Comparison of ENCODE assay signal across 10 cellular contexts in the genomic region with DNA sequence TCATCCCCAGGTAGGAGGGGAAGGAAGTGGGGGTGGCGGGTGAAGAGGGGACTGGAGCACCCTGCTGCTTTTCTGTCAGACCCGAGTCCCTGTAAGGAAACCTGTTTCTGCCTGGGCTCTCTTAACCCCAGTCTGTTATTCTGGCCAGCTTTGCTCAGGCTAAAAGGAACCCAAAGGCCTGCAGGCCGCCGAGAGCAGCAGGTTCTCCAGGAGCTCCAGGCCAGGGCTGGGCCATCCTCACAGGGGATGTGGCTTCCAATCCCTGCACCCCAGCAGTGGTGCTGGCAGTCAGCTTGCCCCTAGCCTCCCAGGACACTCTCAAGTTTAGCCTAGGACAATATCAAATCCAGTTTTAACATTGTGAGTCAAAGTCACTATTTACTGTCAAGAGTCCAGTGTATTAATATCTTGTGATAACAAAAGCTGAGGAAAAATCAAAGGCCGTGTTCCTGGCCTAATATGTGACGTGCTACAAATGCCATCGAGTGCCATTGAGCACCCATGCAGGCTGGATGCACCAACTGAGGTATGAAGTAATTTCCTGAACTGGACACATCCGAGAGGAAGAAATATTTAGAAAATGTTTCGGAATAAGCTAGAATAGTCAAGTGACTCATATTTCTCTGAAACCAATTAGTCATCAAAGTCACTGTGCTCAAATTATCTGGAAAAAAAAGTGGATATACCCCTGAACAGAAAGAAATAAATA. TPM values are rescaled to one million over a fixed set of nuclear protein-coding genes. Genes with fewer than 3 reads are reported as not detected.
A peak's percentile ranks its signal among the peaks of the same experiment; 100 is the strongest.
DNase-seq lines count a peak whose midpoint lies in the region; ATAC-seq and TF ChIP-seq lines count a peak whose summit lies in the region.
"Had no signal": no experiment of that assay in that cellular context is flagged by ENCODE, and none has a peak within 500 bp of the region (broad histone marks: within the 10 kb centered on the region; RNA-seq: fewer than 3 reads in every experiment).

No MANE protein-coding gene starts in this region.

- POLR2A ChIA-PET in activated CD4-positive, alpha-beta memory T cell treated with anti-CD3 and anti-CD28 coated beads, Interleukin-2, amount 10 ng/mL, durations not matched to agents 7 days and 5 days (lab: Charles Lee), result no interaction called here

- peaks cover 2% of the 10 kb centered on the region for H3K27me3 Mint-ChIP-seq in activated CD4-positive, alpha-beta memory T cell treated with anti-CD3 and anti-CD28 coated beads, Interleukin-2, amount 10 ng/mL, durations not matched to agents 7 days and 5 days

- H3K4me1 Mint-ChIP-seq in activated CD4-positive, alpha-beta memory T cell treated with anti-CD3 and anti-CD28 coated beads, Interleukin-2, amount 10 ng/mL, durations not matched to agents 7 days and 5 days, result peaks cover 31% of the 10 kb centered on the region

- no peaks in the 10 kb centered on the region for H3K9me3 Mint-ChIP-seq in activated CD4-positive, alpha-beta memory T cell treated with anti-CD3 and anti-CD28 coated beads, Interleukin-2, amount 10 ng/mL, durations not matched to agents 7 days and 5 days
- H3K9me3 Mint-ChIP-seq: activated naive CD4-positive, alpha-beta T cell treated with anti-CD3 and anti-CD28 coated beads, Interleukin-2, amount 10 ng/mL, durations not matched to agents 7 days and 5 days; T-helper 1 cell treated with Interleukin-12 subunit alpha and Interleukin-12 subunit beta and Interleukin-4 antibody, amounts not matched to agents 30 μg/mL and 1 μg/mL, for 36 hours had no signal

- CTCF ChIA-PET in activated CD4-positive, alpha-beta memory T cell treated with anti-CD3 and anti-CD28 coated beads, Interleukin-2, amount 10 ng/mL, durations not matched to agents 7 days and 5 days (lab: Charles Lee), result interaction anchor here (1.4 kb wide), 1 partner anchor 214 kb away, joined by 3 read pairs; no protein-coding TSS in a partner anchor

- H3K4me3 Mint-ChIP-seq in activated CD4-positive, alpha-beta memory T cell treated with anti-CD3 and anti-CD28 coated beads, Interleukin-2, amount 10 ng/mL, durations not matched to agents 7 days and 5 days, result no peak overlapping the region
- H3K4me3 Mint-ChIP-seq: activated naive CD4-positive, alpha-beta T cell treated with anti-CD3 and anti-CD28 coated beads, Interleukin-2, amount 10 ng/mL, durations not matched to agents 7 days and 5 days; T-helper 1 cell treated with Interleukin-12 subunit alpha and Interleukin-12 subunit beta and Interleukin-4 antibody, amounts not matched to agents 30 μg/mL and 1 μg/mL, for 36 hours had no signal

- H3K9me3 ChIP-seq in psoas muscle, result no peaks in the 10 kb centered on the region

- H3K27ac ChIP-seq in psoas muscle, result peak overlapping the region; percentile 70

- H3K36me3 ChIP-seq in psoas muscle (ENCODE audit: insufficient read depth in 1 of 2, low read depth in 1 of 2), result peaks cover 0 to 11% of the 10 kb centered on the region in 2 donors

- peak; percentile 66 for DNase-seq in COLO829 (ENCODE audit: low spot score)
- peak; percentile 85 for DNase-seq in RKO (ENCODE audit: low spot score)
- DNase-seq in fibroblast of peridontal ligament (ENCODE audit: extremely low read depth), result peak; percentile 75
- peak in 1 of 2 donors; percentile 52 for DNase-seq in psoas muscle
- no peak for DNase-seq in activated CD4-positive, alpha-beta T cell treated with anti-CD3 and anti-CD28 coated beads for 4 hours
- no peak for DNase-seq in activated CD4-positive, alpha-beta memory T cell treated with anti-CD3 and anti-CD28 coated beads, Interleukin-2, amount 10 ng/mL, durations not matched to agents 7 days and 5 days
- no peak for DNase-seq in inferior parietal cortex (ENCODE audit: extremely low spot score)
- DNase-seq: activated naive CD4-positive, alpha-beta T cell treated with anti-CD3 and anti-CD28 coated beads, Interleukin-2, amount 10 ng/mL, durations not matched to agents 7 days and 5 days had no signal

- H3K27ac Mint-ChIP-seq in activated CD4-positive, alpha-beta memory T cell treated with anti-CD3 and anti-CD28 coated beads, Interleukin-2, amount 10 ng/mL, durations not matched to agents 7 days and 5 days, result no peak overlapping the region
- H3K27ac Mint-ChIP-seq: activated naive CD4-positive, alpha-beta T cell treated with anti-CD3 and anti-CD28 coated beads, Interleukin-2, amount 10 ng/mL, durations not matched to agents 7 days and 5 days; T-helper 1 cell treated with Interleukin-12 subunit alpha and Interleukin-12 subunit beta and Interleukin-4 antibody, amounts not matched to agents 30 μg/mL and 1 μg/mL, for 36 hours had no signal

- H3K36me3 Mint-ChIP-seq in activated CD4-positive, alpha-beta memory T cell treated with anti-CD3 and anti-CD28 coated beads, Interleukin-2, amount 10 ng/mL, durations not matched to agents 7 days and 5 days (ENCODE audit: low read depth), result no peaks in the 10 kb centered on the region
- H3K36me3 Mint-ChIP-seq: activated naive CD4-positive, alpha-beta T cell treated with anti-CD3 and anti-CD28 coated beads, Interleukin-2, amount 10 ng/mL, durations not matched to agents 7 days and 5 days had no signal

- intact Hi-C loops in psoas muscle (cut with DNase I), result no loop called here

- 52 to 60% (median 57%) methylated on average over 9 of the region's 9 CpGs for WGBS in psoas muscle, 3 donors

- no peak overlapping the region for H3K4me3 ChIP-seq in psoas muscle

- no peak for TF ChIP-seq CTCF in psoas muscle (IDR thresholded peaks at IDR 0.05)

- no peaks in the 10 kb centered on the region for H3K4me1 ChIP-seq in psoas muscle

- H3K27me3 ChIP-seq in psoas muscle (ENCODE audit: insufficient read depth in 3 of 3, low read length in 2 of 3), result no peaks in the 10 kb centered on the region

- ATAC-seq in psoas muscle (peak in 3 of 4 donors; percentile 30 to 52 (median 44)), HG03520 (IDR thresholded peaks at IDR 0.05; ENCODE audit: unreplicated experiment) (no peak)

RNA-seq across cellular contexts. Expression of a gene that starts 7.0 kb away (rescaled TPM):
- total RNA-seq in psoas muscle, result 1 to 10 TPM in 3 of 4 donors, under 1 TPM in 1; 0.58 to 1.4 (median 1.1) TPM
- under 1 TPM; 0.56 to 0.79 (median 0.73) TPM for polyA plus RNA-seq in psoas muscle
- total RNA-seq in activated CD4-positive, alpha-beta memory T cell treated with anti-CD3 and anti-CD28 coated beads, Interleukin-2, amount 10 ng/mL, durations not matched to agents 7 days and 5 days, result under 1 TPM; 0.05 to 0.48 TPM

RNA-seq across cellular contexts. Expression of a gene that starts 38.1 kb away (rescaled TPM):
- total RNA-seq in psoas muscle, result 10 to 100 TPM; 26.3 to 30.7 (median 27.3) TPM
- polyA plus RNA-seq in psoas muscle, result 10 to 100 TPM; 17.8 to 29.8 (median 17.8) TPM
- 10 to 100 TPM; 34.1 to 35.0 TPM for total RNA-seq in activated CD4-positive, alpha-beta memory T cell treated with anti-CD3 and anti-CD28 coated beads, Interleukin-2, amount 10 ng/mL, durations not matched to agents 7 days and 5 days

Comparison
In these comparisons a context has a peak if more than half of its experiments do, and no peak if none do; other contexts are left out.
1. DNase-seq: peak in COLO829 (single experiment), RKO (single experiment) and fibroblast of peridontal ligament (single experiment); none in activated CD4-positive, alpha-beta T cell treated with anti-CD3 and anti-CD28 coated beads for 4 hours (0 of 2), activated CD4-positive, alpha-beta memory T cell treated with anti-CD3 and anti-CD28 coated beads, Interleukin-2, amount 10 ng/mL, durations not matched to agents 7 days and 5 days (single experiment) and inferior parietal cortex (single experiment).